21 cellular contexts compared by ENCODE assay signal in the genomic region with DNA sequence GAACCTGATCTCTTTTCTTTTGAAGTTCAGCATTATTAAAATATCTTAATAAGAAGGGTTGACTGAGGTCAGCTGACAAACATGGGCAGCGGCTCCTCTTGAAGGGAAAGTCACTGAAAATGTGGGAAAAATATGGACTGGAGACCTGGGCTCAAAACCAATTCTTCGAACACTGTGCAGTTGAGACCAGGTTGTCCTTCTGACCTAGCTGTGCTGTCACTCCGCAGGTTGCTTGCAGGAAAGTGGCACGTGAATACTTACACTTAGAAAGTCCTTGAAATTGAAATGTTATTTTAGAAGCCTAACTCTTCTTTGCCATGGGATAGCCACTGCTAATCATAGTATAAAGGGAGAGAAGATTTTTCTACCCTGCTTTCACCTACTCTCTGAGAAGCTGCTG.
"Had no signal": no experiment of that assay in that cellular context is flagged by ENCODE, and none has a peak within 500 bp of the region (broad histone marks: within the 10 kb centered on the region; RNA-seq: fewer than 3 reads in every experiment).

No MANE protein-coding gene starts in this region.

- DNase-seq: IMR-90, Karpas-422, KG1, MM.1S, NCI-H1105, NCI-H1417, NCI-H1436 treated with DMSO at 0.1 percent for 48 hours, NCI-H1694, NCI-H187 treated with DMSO at 0.1 percent for 48 hours, NCI-H2029 treated with DMSO at 0.1 percent for 48 hours, NCI-H2171, NCI-H226, NCI-H446, NCI-H510A, NCI-H524 treated with DMSO at 0.1 percent for 48 hours, NCI-H69, NCI-H774, Right ventricle myocardium superior, RPMI8226, SIG-M5 had no signal

- ATAC-seq: HepG2 had no signal
